In the genomic region with DNA sequence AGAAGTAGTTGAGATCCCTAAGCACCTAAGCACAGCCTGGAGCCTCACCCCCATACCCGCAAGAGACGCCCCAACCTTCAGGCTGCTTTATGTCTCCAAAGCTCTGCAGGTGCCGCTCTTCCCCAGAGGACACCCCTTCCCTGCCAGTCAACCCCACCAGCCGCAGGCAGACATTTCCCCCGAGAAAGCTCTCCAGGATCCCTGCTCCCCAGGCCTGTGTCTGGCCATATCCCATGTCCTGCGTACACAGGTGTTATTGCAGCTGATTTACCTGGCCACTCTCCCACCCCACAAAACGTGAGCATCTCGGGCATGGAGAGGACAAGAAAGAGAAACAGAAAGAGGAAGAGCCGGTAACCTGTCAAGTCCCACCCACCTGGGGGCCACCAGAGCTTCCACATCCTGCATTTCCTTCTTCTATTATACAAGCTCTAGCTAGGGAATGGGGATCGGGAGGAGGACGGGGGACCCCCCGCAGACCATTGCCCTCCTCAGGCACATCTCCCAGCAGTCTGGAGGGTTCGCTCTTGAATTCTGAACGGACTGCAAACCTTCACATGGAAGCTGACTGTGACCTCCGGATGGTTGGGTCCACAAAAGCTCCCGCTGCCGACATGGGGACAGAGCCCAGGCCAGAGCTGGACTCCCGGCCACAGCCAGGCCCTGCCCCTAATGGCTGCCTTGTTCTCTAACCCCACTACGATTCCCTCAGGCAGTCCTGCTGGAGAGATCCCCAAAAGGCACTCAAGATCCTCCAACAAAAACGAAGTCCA, we compare ENCODE assay signal across 1 cellular context.
TF ChIP-seq lines count a peak whose summit lies in the region.

No MANE protein-coding gene starts in this region.

TF ChIP-seq in endothelial cell of umbilical vein, 7 proteins besides CTCF, POLR2A, EP300 and RAD21 (continued from another document):
- TF ChIP-seq, protein P1, sequence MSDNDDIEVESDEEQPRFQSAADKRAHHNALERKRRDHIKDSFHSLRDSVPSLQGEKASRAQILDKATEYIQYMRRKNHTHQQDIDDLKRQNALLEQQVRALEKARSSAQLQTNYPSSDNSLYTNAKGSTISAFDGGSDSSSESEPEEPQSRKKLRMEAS (IDR thresholded peaks at IDR 0.05; ENCODE audit: insufficient read depth, insufficient read length): no peak
- TF ChIP-seq MYC (IDR thresholded peaks at IDR 0.05; ENCODE audit: low read depth, low read length) (no peak), FOS (IDR thresholded peaks at IDR 0.05; ENCODE audit: borderline replicate concordance, insufficient read depth, low read length) (no peak)
